In genomic region chr7:26200444-26201260, GRCh38 we compare ENCODE assay signal across 8 cellular contexts. TPM values are rescaled to one million over a fixed set of nuclear protein-coding genes. Genes with fewer than 3 reads are reported as not detected.
A peak's percentile ranks its signal among the peaks of the same experiment; 100 is the strongest.
DNase-seq lines count a peak whose midpoint lies in the region; ATAC-seq and TF ChIP-seq lines count a peak whose summit lies in the region.

TSS of gene HNRNPA2B1 (minus strand) at chr7:26200746. CDS start at chr7:26200577, 169 bp downstream.

- TF ChIP-seq RAD21 in Ishikawa (IDR thresholded peaks at IDR 0.05; ENCODE audit: low read depth): no peak

- H3K4me3 ChIP-seq in PC-3 (ENCODE audit: low read length): peak within 1 kb of the TSS; percentile 99
- peak within 1 kb of the TSS; percentile 62 for H3K4me3 ChIP-seq in epithelial cell of esophagus (ENCODE audit: low read length)
- peak within 1 kb of the TSS; percentile 99 for H3K4me3 ChIP-seq in mononuclear cell (ENCODE audit: low read length)

- DNase-seq in DMS114 treated with DMSO at 0.1 percent for 48 hours (lab: John Stamatoyannopoulos, UW; ENCODE audit: unreplicated experiment) (peak; percentile 96), PC-3 (peak; percentile 98), activated T-cell treated with anti-CD3 and anti-CD28 coated beads for 48 hours (ENCODE audit: low read depth) (peak; percentile 95), epithelial cell of esophagus (ENCODE audit: low read depth) (peak; percentile 97)
- peak; percentile 97 for DNase-seq in stimulated activated CD8-positive, alpha-beta memory T cell treated with anti-CD3 and anti-CD28 coated beads, Interleukin-4, amount 100 ng/mL, for 1 hour (ENCODE audit: low read depth in 2 of 2, low spot score in 1 of 2)

- peak within 1 kb of the TSS; percentile 97 for H3K4me2 ChIP-seq in PC-3 (ENCODE audit: low read length)

- CTCF ChIA-PET in PC-3 (lab: Charles Lee): interaction anchor here (0.5 kb wide), 1 partner anchor 85 kb away, joined by 3 read pairs; no protein-coding TSS in a partner anchor

- peaks cover 53% of the 10 kb centered on the region for H3K36me3 ChIP-seq in PC-3 (ENCODE audit: low read depth, low read length)

- H3K27ac ChIP-seq in PC-3 (ENCODE audit: low read length): peak within 1 kb of the TSS; percentile 95

- TF ChIP-seq CTCF in PC-3 (conservative IDR thresholded peaks at IDR 0.05; ENCODE audit: low read depth, low read length) (no peak), epithelial cell of esophagus (IDR thresholded peaks at IDR 0.05; ENCODE audit: insufficient read depth, low read depth, low read length, missing control alignments) (no peak)

- H3K9me3 ChIP-seq in PC-3 (ENCODE audit: low read length) (no peaks in the 10 kb centered on the region), mononuclear cell (ENCODE audit: low read depth, low read length) (no peaks in the 10 kb centered on the region)

- POLR2A ChIA-PET in PC-3 (lab: Charles Lee; ENCODE audit: unreplicated experiment): interaction anchor here (0.6 to 1.0 kb wide), 5 partner anchors 46 to 975 kb away, joined by 3 to 9 read pairs (median 3); no protein-coding TSS in a partner anchor

- H4K20me1 ChIP-seq in PC-3 (ENCODE audit: low read length): peaks cover 75% of the 10 kb centered on the region

- TF ChIP-seq EP300 in Ishikawa (IDR thresholded peaks at IDR 0.05; ENCODE audit: borderline replicate concordance): no peak

- H3K27me3 ChIP-seq in PC-3 (ENCODE audit: low read length): no peaks in the 10 kb centered on the region
- no peaks in the 10 kb centered on the region for H3K27me3 ChIP-seq in mononuclear cell (ENCODE audit: insufficient read depth, low read length)

- H3K4me1 ChIP-seq in PC-3 (ENCODE audit: insufficient read depth, low read length) (peaks cover 34% of the 10 kb centered on the region), mononuclear cell (ENCODE audit: insufficient read depth, low read length) (peaks cover 45% of the 10 kb centered on the region)

- ATAC-seq in GM21576 (IDR thresholded peaks at IDR 0.05; ENCODE audit: unreplicated experiment) (peak; percentile 56), PC-3 (peak; percentile 80)

- peaks cover 19% of the 10 kb centered on the region for H3F3A ChIP-seq in PC-3 (ENCODE audit: low read length, unreplicated experiment)

- no peaks in the 10 kb centered on the region for H3K9me2 ChIP-seq in PC-3 (replicated peaks; ENCODE audit: low read length)

- intact Hi-C loops in PC-3 (cut with micrococcal nuclease): loop anchor here (5.0 kb wide), 2 partner anchors 92 to 967 kb away; partner anchors contain the start of genes HOXA9 and SNX10

- peak within 1 kb of the TSS; percentile 96 for H3K9ac ChIP-seq in PC-3 (ENCODE audit: low read length)

- BruUV-seq in PC-3 (replicated peaks; lab: Mats Ljungman, UMichigan): no TSS peak

- peaks cover 91% of the 10 kb centered on the region for H3K79me2 ChIP-seq in PC-3 (ENCODE audit: low read length)

- peak within 1 kb of the TSS; percentile 95 for H2AFZ ChIP-seq in PC-3 (ENCODE audit: low read length)

TF ChIP-seq in Ishikawa, 13 proteins besides CTCF, POLR2A, EP300 and RAD21:
- TF ChIP-seq CREB1 (IDR thresholded peaks at IDR 0.05; ENCODE audit: low read depth) (peak; percentile 89), TAF1 (IDR thresholded peaks at IDR 0.05; ENCODE audit: low read depth) (peak; percentile 95), REST (IDR thresholded peaks at IDR 0.05; ENCODE audit: low read depth) (no peak), NFIC (IDR thresholded peaks at IDR 0.05) (peak; percentile 7), FOXM1 (IDR thresholded peaks at IDR 0.05; ENCODE audit: borderline replicate concordance, low read depth) (peak; percentile 87), TEAD4 (IDR thresholded peaks at IDR 0.05) (no peak), EGR1 (IDR thresholded peaks at IDR 0.05) (0 out of 2 replicates have a peak, but pooled peaks have one; percentile 18)

RNA-seq across cellular contexts. Expression of gene HNRNPA2B1, which starts in this region (rescaled TPM):
- 304 and 457 TPM in 2 replicates for total RNA-seq in PC-3 (2014; rRNA removed)
- 240 TPM for total RNA-seq in mononuclear cell

Comparison
In these comparisons a context has a peak if more than half of its experiments do, and no peak if none do; other contexts are left out.
1. Peak in every context shown above with its lines: DNase-seq, ATAC-seq, H3K4me3 ChIP-seq and H3K27ac ChIP-seq.